In the genomic region with DNA sequence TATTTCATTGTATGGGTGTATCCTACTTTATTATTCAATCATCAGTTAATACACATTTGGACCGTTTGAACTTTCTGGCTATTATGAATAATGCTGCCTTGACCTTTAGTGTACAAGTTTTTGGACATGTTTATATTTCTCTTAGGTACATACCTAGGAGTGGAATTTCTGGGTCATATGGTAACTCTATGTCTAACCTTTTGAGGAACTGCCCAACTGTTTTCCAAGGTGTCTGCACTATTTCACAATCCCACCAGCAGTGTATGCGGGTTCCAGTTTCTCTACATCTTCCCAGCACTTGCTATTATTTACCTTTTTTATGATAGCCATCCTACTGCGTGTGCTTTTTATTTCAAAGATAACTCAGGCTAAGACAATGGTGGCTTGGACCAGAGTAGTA, we compare ENCODE assay signal across 1 cellular context.
TF ChIP-seq lines count a peak whose summit lies in the region.

No MANE protein-coding gene starts in this region.

TF ChIP-seq in HepG2, 621 proteins besides CTCF, POLR2A, EP300 and RAD21 (continued from another document and continues in another):
- TF ChIP-seq, protein P1, sequence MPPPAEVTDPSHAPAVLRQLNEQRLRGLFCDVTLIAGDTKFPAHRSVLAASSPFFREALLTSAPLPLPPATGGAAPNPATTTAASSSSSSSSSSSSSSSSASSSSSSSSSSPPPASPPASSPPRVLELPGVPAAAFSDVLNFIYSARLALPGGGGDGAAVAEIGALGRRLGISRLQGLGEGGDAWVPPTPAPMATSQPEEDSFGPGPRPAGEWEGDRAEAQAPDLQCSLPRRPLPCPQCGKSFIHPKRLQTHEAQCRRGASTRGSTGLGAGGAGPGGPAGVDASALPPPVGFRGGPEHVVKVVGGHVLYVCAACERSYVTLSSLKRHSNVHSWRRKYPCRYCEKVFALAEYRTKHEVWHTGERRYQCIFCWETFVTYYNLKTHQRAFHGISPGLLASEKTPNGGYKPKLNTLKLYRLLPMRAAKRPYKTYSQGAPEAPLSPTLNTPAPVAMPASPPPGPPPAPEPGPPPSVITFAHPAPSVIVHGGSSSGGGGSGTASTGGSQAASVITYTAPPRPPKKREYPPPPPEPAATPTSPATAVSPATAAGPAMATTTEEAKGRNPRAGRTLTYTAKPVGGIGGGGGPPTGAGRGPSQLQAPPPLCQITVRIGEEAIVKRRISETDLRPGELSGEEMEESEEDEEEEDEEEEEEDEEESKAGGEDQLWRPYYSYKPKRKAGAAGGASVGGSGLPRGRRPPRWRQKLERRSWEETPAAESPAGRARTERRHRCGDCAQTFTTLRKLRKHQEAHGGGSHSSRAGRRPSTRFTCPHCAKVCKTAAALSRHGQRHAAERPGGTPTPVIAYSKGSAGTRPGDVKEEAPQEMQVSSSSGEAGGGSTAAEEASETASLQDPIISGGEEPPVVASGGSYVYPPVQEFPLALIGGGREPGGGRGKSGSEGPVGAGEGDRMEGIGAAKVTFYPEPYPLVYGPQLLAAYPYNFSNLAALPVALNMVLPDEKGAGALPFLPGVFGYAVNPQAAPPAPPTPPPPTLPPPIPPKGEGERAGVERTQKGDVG (CRISPR knock-in tag; IDR thresholded peaks at IDR 0.05; ENCODE audit: borderline replicate concordance): no peak
- TF ChIP-seq GPN1 (CRISPR knock-in tag; IDR thresholded peaks at IDR 0.05; ENCODE audit: borderline replicate concordance) (no peak), ZFP62 (CRISPR knock-in tag; IDR thresholded peaks at IDR 0.05) (no peak), ZFP91 (CRISPR knock-in tag; IDR thresholded peaks at IDR 0.05; ENCODE audit: borderline replicate concordance) (no peak), EHMT2 (IDR thresholded peaks at IDR 0.05; ENCODE audit: borderline replicate concordance, low read depth, low read length) (no peak), HNF4A (CRISPR knock-in tag; IDR thresholded peaks at IDR 0.05) (peak; percentile 29; the same call in 1 of the 2 replicates), SKI (IDR thresholded peaks at IDR 0.05; ENCODE audit: partially characterized antibody) (no peak), CENPBD1 (CRISPR knock-in tag; IDR thresholded peaks at IDR 0.05; ENCODE audit: borderline replicate concordance, low read depth) (no peak), KAT7 (CRISPR knock-in tag; IDR thresholded peaks at IDR 0.05; ENCODE audit: borderline replicate concordance) (no peak), HDAC2 (CRISPR knock-in tag; IDR thresholded peaks at IDR 0.05) (no peak), RXRB (CRISPR knock-in tag; IDR thresholded peaks at IDR 0.05; ENCODE audit: borderline replicate concordance) (peak; percentile 71), GLMP (CRISPR knock-in tag; IDR thresholded peaks at IDR 0.05; ENCODE audit: borderline replicate concordance) (no peak), MXD3 (CRISPR knock-in tag; IDR thresholded peaks at IDR 0.05) (no peak), ZNF30 (CRISPR knock-in tag; IDR thresholded peaks at IDR 0.05) (no peak), PAXIP1 (CRISPR knock-in tag; conservative IDR thresholded peaks at IDR 0.05) (0 out of 2 replicates have a peak, but pooled peaks have one; percentile 45), ZNF782 (CRISPR knock-in tag; IDR thresholded peaks at IDR 0.05; ENCODE audit: borderline replicate concordance) (no peak), GTF2F1 (IDR thresholded peaks at IDR 0.05; ENCODE audit: low read length) (no peak), YEATS4 (CRISPR knock-in tag; IDR thresholded peaks at IDR 0.05; ENCODE audit: borderline replicate concordance) (no peak), GATA4 (IDR thresholded peaks at IDR 0.05; ENCODE audit: borderline replicate concordance, low read depth) (no peak), MED13 (CRISPR knock-in tag; IDR thresholded peaks at IDR 0.05) (no peak), BCL6 (CRISPR knock-in tag; IDR thresholded peaks at IDR 0.05) (peak; percentile 88), EEA1 (CRISPR knock-in tag; IDR thresholded peaks at IDR 0.05; ENCODE audit: borderline replicate concordance) (no peak), ZSCAN21 (CRISPR knock-in tag; IDR thresholded peaks at IDR 0.05; ENCODE audit: borderline replicate concordance) (no peak), ARNT (IDR thresholded peaks at IDR 0.05) (no peak), RERE (CRISPR knock-in tag; IDR thresholded peaks at IDR 0.05; ENCODE audit: low read depth) (no peak), E2F5 (CRISPR knock-in tag; conservative IDR thresholded peaks at IDR 0.05) (no peak), ZNF44 (CRISPR knock-in tag; IDR thresholded peaks at IDR 0.05) (no peak)
- TF ChIP-seq, protein P2, sequence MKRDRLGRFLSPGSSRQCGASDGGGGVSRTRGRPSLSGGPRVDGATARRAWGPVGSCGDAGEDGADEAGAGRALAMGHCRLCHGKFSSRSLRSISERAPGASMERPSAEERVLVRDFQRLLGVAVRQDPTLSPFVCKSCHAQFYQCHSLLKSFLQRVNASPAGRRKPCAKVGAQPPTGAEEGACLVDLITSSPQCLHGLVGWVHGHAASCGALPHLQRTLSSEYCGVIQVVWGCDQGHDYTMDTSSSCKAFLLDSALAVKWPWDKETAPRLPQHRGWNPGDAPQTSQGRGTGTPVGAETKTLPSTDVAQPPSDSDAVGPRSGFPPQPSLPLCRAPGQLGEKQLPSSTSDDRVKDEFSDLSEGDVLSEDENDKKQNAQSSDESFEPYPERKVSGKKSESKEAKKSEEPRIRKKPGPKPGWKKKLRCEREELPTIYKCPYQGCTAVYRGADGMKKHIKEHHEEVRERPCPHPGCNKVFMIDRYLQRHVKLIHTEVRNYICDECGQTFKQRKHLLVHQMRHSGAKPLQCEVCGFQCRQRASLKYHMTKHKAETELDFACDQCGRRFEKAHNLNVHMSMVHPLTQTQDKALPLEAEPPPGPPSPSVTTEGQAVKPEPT (CRISPR knock-in tag; IDR thresholded peaks at IDR 0.05; ENCODE audit: low read depth): no peak
- TF ChIP-seq, protein P3, sequence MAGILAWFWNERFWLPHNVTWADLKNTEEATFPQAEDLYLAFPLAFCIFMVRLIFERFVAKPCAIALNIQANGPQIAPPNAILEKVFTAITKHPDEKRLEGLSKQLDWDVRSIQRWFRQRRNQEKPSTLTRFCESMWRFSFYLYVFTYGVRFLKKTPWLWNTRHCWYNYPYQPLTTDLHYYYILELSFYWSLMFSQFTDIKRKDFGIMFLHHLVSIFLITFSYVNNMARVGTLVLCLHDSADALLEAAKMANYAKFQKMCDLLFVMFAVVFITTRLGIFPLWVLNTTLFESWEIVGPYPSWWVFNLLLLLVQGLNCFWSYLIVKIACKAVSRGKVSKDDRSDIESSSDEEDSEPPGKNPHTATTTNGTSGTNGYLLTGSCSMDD (CRISPR knock-in tag; IDR thresholded peaks at IDR 0.05): no peak
